18 cellular contexts compared by ENCODE assay signal in the genomic region with DNA sequence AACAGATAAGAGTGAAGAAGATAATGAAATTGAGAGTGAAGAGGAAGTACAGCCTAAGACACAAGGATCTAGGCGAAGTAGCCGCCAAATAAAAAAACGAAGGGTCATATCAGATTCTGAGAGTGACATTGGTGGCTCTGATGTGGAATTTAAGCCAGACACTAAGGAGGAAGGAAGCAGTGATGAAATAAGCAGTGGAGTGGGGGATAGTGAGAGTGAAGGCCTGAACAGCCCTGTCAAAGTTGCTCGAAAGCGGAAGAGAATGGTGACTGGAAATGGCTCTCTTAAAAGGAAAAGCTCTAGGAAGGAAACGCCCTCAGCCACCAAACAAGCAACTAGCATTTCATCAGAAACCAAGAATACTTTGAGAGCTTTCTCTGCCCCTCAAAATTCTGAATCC. TPM values are rescaled to one million over a fixed set of nuclear protein-coding genes. Genes with fewer than 3 reads are reported as not detected.
DNase-seq lines count a peak whose midpoint lies in the region; ATAC-seq and TF ChIP-seq lines count a peak whose summit lies in the region.
"Had no signal": no experiment of that assay in that cellular context is flagged by ENCODE, and none has a peak within 500 bp of the region (broad histone marks: within the 10 kb centered on the region; RNA-seq: fewer than 3 reads in every experiment).

No MANE protein-coding gene starts in this region.

- no peaks in the 10 kb centered on the region for H3K27me3 ChIP-seq in A673 (replicated peaks; ENCODE audit: insufficient read depth, low read depth, low read length, poor library complexity)
- no peaks in the 10 kb centered on the region for H3K27me3 ChIP-seq in CD4-positive, alpha-beta T cell (ENCODE audit: control insufficient read depth, insufficient read depth, low read length)
- H3K27me3 ChIP-seq in heart left ventricle, result no peaks in the 10 kb centered on the region
- no peaks in the 10 kb centered on the region for H3K27me3 ChIP-seq in MM.1S (replicated peaks; ENCODE audit: insufficient read depth, low read length)
- H3K27me3 ChIP-seq: BE2C, foreskin keratinocyte, upper lobe of left lung had no signal

- BruUV-seq in A673 (replicated peaks; lab: Mats Ljungman, UMichigan), result TSS peak; percentile 32

- H3F3A ChIP-seq in MM.1S (ENCODE audit: insufficient read depth, low read length), result peaks cover 6% of the 10 kb centered on the region; the same call in 1 of the 2 replicates

- no peak for TF ChIP-seq POLR2A in heart left ventricle (IDR thresholded peaks at IDR 0.05)

- POLR2A ChIA-PET in A673 (lab: Charles Lee; ENCODE audit: low non-redundant PET), result no interaction called here
- POLR2A ChIA-PET in CD4-positive, alpha-beta T cell (lab: Charles Lee), result no interaction called here

- no peak for DNase-seq in A673 (ENCODE audit: low spot score)
- no peak for DNase-seq in CD4-positive, alpha-beta T cell
- peak; percentile 50 for DNase-seq in SKM-1 (lab: John Stamatoyannopoulos, UW; ENCODE audit: unreplicated experiment)
- DNase-seq in heart left ventricle, result no peak
- DNase-seq in MM.1S, result no peak
- DNase-seq in kidney tubule cell (ENCODE audit: low spot score), result no peak
- DNase-seq: activated CD8-positive, alpha-beta memory T cell treated with anti-CD3 and anti-CD28 coated beads, Interleukin-2, amount 50 U/mL, for 4 hours; BE2C; central memory CD4-positive, alpha-beta T cell; foreskin keratinocyte; NCI-H1105; NK-92 treated with Interleukin-12 subunit alpha and Interleukin-12 subunit beta, amount 100 ng/mL, for 24 hours; small intestine; stimulated activated naive CD4-positive, alpha-beta T cell treated with Interleukin-2 at 50 U/mL for 16 hours; upper lobe of left lung had no signal

- H3K9ac ChIP-seq in MM.1S (ENCODE audit: low read length), result no peak overlapping the region

- no peak overlapping the region for H3K27ac ChIP-seq in A673 (ENCODE audit: low read depth, low read length, poor library complexity, severe bottlenecking)
- no peak overlapping the region for H3K27ac ChIP-seq in CD4-positive, alpha-beta T cell (ENCODE audit: low read depth, low read length)
- peak overlapping the region in 1 of 12 donors; percentile 28 for H3K27ac ChIP-seq in heart left ventricle
- no peak overlapping the region for H3K27ac ChIP-seq in MM.1S (ENCODE audit: low read length)
- H3K27ac ChIP-seq: foreskin keratinocyte, VCaP had no signal

- TF ChIP-seq CTCF in A673 (conservative IDR thresholded peaks at IDR 0.05; ENCODE audit: low read depth, low read length), result no peak
- no peak for TF ChIP-seq CTCF in CD4-positive, alpha-beta T cell (IDR thresholded peaks at IDR 0.05)
- TF ChIP-seq CTCF in heart left ventricle (IDR thresholded peaks at IDR 0.05), result no peak
- TF ChIP-seq CTCF in MM.1S (IDR thresholded peaks at IDR 0.05; ENCODE audit: low read length), result no peak

- H3K9me3 Mint-ChIP-seq in CD4-positive, alpha-beta T cell, result peaks cover 5% of the 10 kb centered on the region

- H3K27me3 Mint-ChIP-seq in CD4-positive, alpha-beta T cell, result no peaks in the 10 kb centered on the region

- peaks cover 96% of the 10 kb centered on the region for H3K36me3 Mint-ChIP-seq in CD4-positive, alpha-beta T cell (ENCODE audit: low read depth)

- H3K4me3 ChIP-seq in A673 (ENCODE audit: low read depth, low read length, poor library complexity, severe bottlenecking) (no peak overlapping the region), heart left ventricle (no peak overlapping the region), MM.1S (ENCODE audit: low read length) (no peak overlapping the region)
- H3K4me3 ChIP-seq: upper lobe of left lung had no signal

- WGBS in heart left ventricle, 4 donors, result 82 to 89% (median 83%) methylated on average over 6 of the region's 6 CpGs

- peaks cover 6% of the 10 kb centered on the region; the same call in 1 of the 2 replicates for H4K20me1 ChIP-seq in MM.1S (ENCODE audit: insufficient read depth, low read length)

- H2AFZ ChIP-seq in MM.1S (ENCODE audit: low read length), result no peak overlapping the region

- CTCF ChIA-PET in A673 (lab: Charles Lee), result no interaction called here
- CTCF ChIA-PET in CD4-positive, alpha-beta T cell (lab: Charles Lee), result no interaction called here

- peak overlapping the region; percentile 5 for H3K27ac Mint-ChIP-seq in CD4-positive, alpha-beta T cell

- peaks cover 5% of the 10 kb centered on the region for H3K4me1 Mint-ChIP-seq in CD4-positive, alpha-beta T cell (ENCODE audit: low read depth)

- no peak overlapping the region for H3K4me3 Mint-ChIP-seq in CD4-positive, alpha-beta T cell

- H3K9me3 ChIP-seq in A673 (ENCODE audit: low read depth, low read length, poor library complexity, severe bottlenecking) (peaks cover 11% of the 10 kb centered on the region), heart left ventricle (peaks cover 0 to 10% (median 5%) of the 10 kb centered on the region in 12 donors), MM.1S (replicated peaks; ENCODE audit: insufficient read depth, low read length) (no peaks in the 10 kb centered on the region)
- peaks cover 7% of the 10 kb centered on the region for H3K9me3 ChIP-seq in CD4-positive, alpha-beta T cell (ENCODE audit: control insufficient read depth, low read length)
- H3K9me3 ChIP-seq: BE2C had no signal

- ATAC-seq in CD4-positive, alpha-beta T cell (ENCODE audit: poor library complexity), result no peak
- ATAC-seq in heart left ventricle (peak in 3 of 4 donors; percentile 34 to 61 (median 56)), HG02970 (IDR thresholded peaks at IDR 0.05; ENCODE audit: low FRiP score, unreplicated experiment) (no peak), GM18909 (IDR thresholded peaks at IDR 0.05; ENCODE audit: poor library complexity, unreplicated experiment) (no peak)
- ATAC-seq: foreskin keratinocyte had no signal

- intact Hi-C loops in A673 (cut with micrococcal nuclease; ENCODE audit: unreplicated experiment), result no loop called here
- intact Hi-C loops in CD4-positive, alpha-beta T cell (cut with DNase I, micrococcal nuclease), result no loop called here
- intact Hi-C loops in heart left ventricle (cut with DNase I), result no loop called here

- H3K79me2 ChIP-seq in MM.1S (ENCODE audit: low read length), result peaks cover 98% of the 10 kb centered on the region

- H3K9me2 ChIP-seq in MM.1S (replicated peaks; ENCODE audit: insufficient read depth, low read length), result no peaks in the 10 kb centered on the region

- H3K4me1 ChIP-seq in A673 (ENCODE audit: insufficient read depth, low read length, poor library complexity, severe bottlenecking), result no peaks in the 10 kb centered on the region
- H3K4me1 ChIP-seq in heart left ventricle, result peaks cover 0 to 15% (median 0%) of the 10 kb centered on the region in 12 donors
- no peaks in the 10 kb centered on the region for H3K4me1 ChIP-seq in MM.1S (ENCODE audit: low read length)
- H3K4me1 ChIP-seq: BE2C, foreskin keratinocyte had no signal

- H3K36me3 ChIP-seq in A673 (ENCODE audit: insufficient read depth, low read length, poor library complexity, severe bottlenecking) (peaks cover 95% of the 10 kb centered on the region), heart left ventricle (peaks cover 0 to 96% (median 93%) of the 10 kb centered on the region in 9 donors), MM.1S (replicated peaks; ENCODE audit: insufficient read depth, low read length) (peaks cover 50% of the 10 kb centered on the region; the same call in 1 of the 2 replicates)

- no peak overlapping the region for H3K4me2 ChIP-seq in MM.1S (ENCODE audit: low read depth, low read length)

RNA-seq across cellular contexts. Expression of gene MSH6, which starts 15.7 kb away (rescaled TPM):
- total RNA-seq in A673 (2021) (182 and 189 TPM in 2 replicates), heart left ventricle (10 to 100 TPM; 19.6 to 40.7 (median 23.3) TPM)
- 10 to 100 TPM; 37.3 to 38.5 TPM for total RNA-seq in CD4-positive, alpha-beta T cell
- polyA plus RNA-seq in heart left ventricle, result 10 to 100 TPM in 1 of 2 donors, 1 to 10 TPM in 1; 5.3 to 20.4 TPM

Comparison
In these comparisons a context has a peak if more than half of its experiments do, and no peak if none do; other contexts are left out.
1. ATAC-seq: peak in heart left ventricle (3 of 4); none in CD4-positive, alpha-beta T cell (single experiment), HG02970 (single experiment) and GM18909 (single experiment).